In the genomic region with DNA sequence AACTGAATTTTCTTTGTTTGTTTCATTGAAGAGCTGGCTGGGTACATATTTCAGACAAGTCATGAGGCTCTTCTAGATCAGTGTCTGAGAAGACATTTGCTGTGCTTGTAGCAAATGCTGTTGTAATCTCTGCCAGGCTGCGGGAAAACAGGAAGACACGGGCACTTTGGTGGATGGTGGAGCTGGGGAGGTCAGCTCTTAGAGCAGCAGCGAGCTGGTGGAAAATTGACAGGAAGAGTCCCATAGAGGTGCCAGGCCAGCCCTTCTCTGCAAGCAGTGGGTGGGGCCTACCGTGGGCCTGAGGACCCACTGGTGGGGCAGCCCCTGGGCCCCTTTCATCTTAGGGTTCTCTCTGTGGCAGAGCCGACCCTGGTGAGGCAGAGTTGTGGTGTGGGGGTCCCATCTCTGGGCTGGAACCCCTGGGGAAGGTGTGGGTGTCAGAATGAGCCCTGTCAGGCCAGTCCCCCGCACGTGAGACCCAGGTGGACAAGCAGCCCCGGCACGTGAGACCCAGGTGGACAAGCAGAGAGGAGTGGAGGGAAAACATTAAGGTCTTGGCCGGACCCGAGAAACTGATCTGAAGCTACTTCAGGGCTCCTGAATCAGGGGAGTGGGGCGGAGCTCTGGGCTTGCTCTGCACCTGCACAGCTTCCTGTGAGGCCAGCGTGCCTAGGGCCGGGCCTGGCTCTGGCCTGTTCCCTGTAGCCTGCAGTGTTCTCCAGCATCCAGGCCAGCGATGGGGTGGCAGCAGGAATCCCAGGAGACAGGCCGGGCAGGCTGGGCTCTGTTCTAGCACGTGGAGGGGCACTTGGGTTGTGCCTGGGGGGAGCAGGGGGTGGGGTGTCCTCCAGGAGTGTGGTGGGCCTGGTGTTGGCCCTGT, we compare ENCODE assay signal across 16 cellular contexts.
"Had no signal": no experiment of that assay in that cellular context is flagged by ENCODE, and none has a peak within 500 bp of the region (broad histone marks: within the 10 kb centered on the region; RNA-seq: fewer than 3 reads in every experiment).

No MANE protein-coding gene starts in this region.

- ATAC-seq: activated T-helper 17 cell treated with anti-CD3 and anti-CD28 coated beads, Interleukin-2, amount 50 U/mL, for 72 hours; esophagus mucosa; left colon had no signal

- H3K4me3 ChIP-seq: cardiac muscle cell, tibial nerve had no signal

- H3K4me1 ChIP-seq: parathyroid adenoma, tibial nerve had no signal

- DNase-seq: activated CD4-positive, alpha-beta T cell treated with anti-CD3 and anti-CD28 coated beads, Interleukin-2, amount 50 U/mL, for 48 hours; activated CD4-positive, CD25-positive, alpha-beta regulatory T cell treated with anti-CD3 and anti-CD28 coated beads, Interleukin-2, amount 50 U/mL, for 72 hours; activated naive CD4-positive, alpha-beta T cell treated with anti-CD3 and anti-CD28 coated beads for 36 hours; activated T-cell treated with anti-CD3 and anti-CD28 coated beads for 4 hours; glutamatergic neuron; immature natural killer cell; left colon; mesenchymal stem cell; retina; small intestine; T-helper 9 cell had no signal

- H3K79me2 ChIP-seq: parathyroid adenoma had no signal

- H3K27ac ChIP-seq: cardiac muscle cell, parathyroid adenoma, tibial nerve had no signal

- H2AFZ ChIP-seq: parathyroid adenoma had no signal

- H3K9me3 ChIP-seq: tibial nerve had no signal

- H3K27me3 ChIP-seq: cardiac muscle cell, tibial nerve had no signal

- H3K9ac ChIP-seq: parathyroid adenoma had no signal

- FAIRE-seq: small intestine had no signal

- H3K36me3 ChIP-seq: cardiac muscle cell, tibial nerve had no signal
